In genomic region chr16:71961066-71962039, GRCh38 we compare ENCODE assay signal across 8 cellular contexts. TPM values are rescaled to one million over a fixed set of nuclear protein-coding genes. Genes with fewer than 3 reads are reported as not detected.
A peak's percentile ranks its signal among the peaks of the same experiment; 100 is the strongest.
DNase-seq lines count a peak whose midpoint lies in the region; ATAC-seq and TF ChIP-seq lines count a peak whose summit lies in the region.

No MANE protein-coding gene starts in this region.

- ATAC-seq in GM18858 (IDR thresholded peaks at IDR 0.05; ENCODE audit: unreplicated experiment) (peak; percentile 51), HG03378 (IDR thresholded peaks at IDR 0.05; ENCODE audit: unreplicated experiment) (peak; percentile 80), lower lobe of right lung (peak; percentile 92 to 96)

- H3K9me3 ChIP-seq in lower lobe of right lung: no peaks in the 10 kb centered on the region

- TF ChIP-seq CTCF in AG04449 (IDR thresholded peaks at IDR 0.05; ENCODE audit: insufficient read depth, low read length, missing control alignments) (peak; percentile 86), dorsolateral prefrontal cortex (IDR thresholded peaks at IDR 0.05 in 54 of 56, conservative IDR thresholded peaks at IDR 0.05 in 2 of 56; ENCODE audit: low read depth in 1 of 56, partially characterized antibody in 56 of 56) (peak; percentile 55 to 90 (median 82)), lower lobe of right lung (IDR thresholded peaks at IDR 0.05) (peak; percentile 83)

- CTCF ChIA-PET in AG04449 (lab: Yijun Ruan, JAX): interaction anchor here (0.6 to 7.1 kb wide), 46 partner anchors 10 to 396 kb away, joined by 3 to 92 read pairs (median 5); partner anchors contain the start of genes AP1G1, IST1, PKD1L3 and ZNF821

- H3K4me3 ChIP-seq in AG04449 (ENCODE audit: low read depth, low read length): no peak overlapping the region
- peak overlapping the region in 2 of 59 donors; percentile 6 to 9 for H3K4me3 ChIP-seq in dorsolateral prefrontal cortex
- no peak overlapping the region for H3K4me3 ChIP-seq in lower lobe of right lung

- H3K27me3 ChIP-seq in dorsolateral prefrontal cortex: no peaks in the 10 kb centered on the region
- no peaks in the 10 kb centered on the region for H3K27me3 ChIP-seq in lower lobe of right lung (ENCODE audit: low read depth)

- DNase-seq in AG04449 (ENCODE audit: low read depth, low spot score): peak; percentile 59
- peak; percentile 38 for DNase-seq in NCI-H526 treated with DMSO at 0.1 percent for 48 hours (lab: John Stamatoyannopoulos, UW)
- DNase-seq in activated CD4-positive, alpha-beta T cell treated with anti-CD3 and anti-CD28 coated beads, Interleukin-2, amount 50 U/mL, for 1 hour: peak; percentile 82
- DNase-seq in dorsolateral prefrontal cortex: peak; percentile 67 to 93 (median 87)
- peak; percentile 80 for DNase-seq in lower lobe of right lung
- DNase-seq in stimulated activated CD8-positive, alpha-beta memory T cell treated with anti-CD3 and anti-CD28 coated beads, Interleukin-12 subunit alpha, Interleukin-12 subunit beta, amount 100 ng/mL, for 1 hour (ENCODE audit: low read depth): peak; percentile 66

- POLR2A ChIA-PET in AG04449 (lab: Yijun Ruan, JAX): interaction anchor here (0.6 to 1.1 kb wide), 4 partner anchors 10 to 153 kb away, joined by 3 to 4 read pairs (median 3); partner anchors contain the start of gene AP1G1

- intact Hi-C loops in dorsolateral prefrontal cortex (cut with DNase I): loop anchor here in 1 of 2 donors (5.0 to 10.0 kb wide), 3 partner anchors 64 to 157 kb away; partner anchors contain the start of genes AP1G1, IST1 and ZNF821
- intact Hi-C loops in lower lobe of right lung (cut with DNase I): no loop called here

- H3K4me1 ChIP-seq in lower lobe of right lung: peaks cover under 1% of the 10 kb centered on the region

- H3K27ac ChIP-seq in dorsolateral prefrontal cortex (peak overlapping the region in 5 of 59 donors; percentile 6 to 55 (median 36)), lower lobe of right lung (no peak overlapping the region)

- H3K36me3 ChIP-seq in lower lobe of right lung: no peaks in the 10 kb centered on the region

RNA-seq across cellular contexts. Expression of gene PKD1L3, which starts 38.8 kb away (rescaled TPM):
- total RNA-seq in dorsolateral prefrontal cortex (1 to 10 TPM in 1 of 120 experiments, under 1 TPM in 115, not detected in 4; 0.07 to 1.2 (median 0.30) TPM), lower lobe of right lung (0.15 TPM)

RNA-seq across cellular contexts. Expression of gene DHODH, which starts 47.2 kb away (rescaled TPM):
- 10 to 100 TPM in 4 of 120 experiments, 1 to 10 TPM in 116; 2.7 to 10.4 (median 5.8) TPM for total RNA-seq in dorsolateral prefrontal cortex
- 8.2 TPM for total RNA-seq in lower lobe of right lung
